ENCODE assay signal across 19 cellular contexts in genomic region chr10:69025370-69025896, GRCh38. TPM values are rescaled to one million over a fixed set of nuclear protein-coding genes. Genes with fewer than 3 reads are reported as not detected.
DNase-seq lines count a peak whose midpoint lies in the region; ATAC-seq and TF ChIP-seq lines count a peak whose summit lies in the region.
"Had no signal": no experiment of that assay in that cellular context is flagged by ENCODE, and none has a peak within 500 bp of the region (broad histone marks: within the 10 kb centered on the region; RNA-seq: fewer than 3 reads in every experiment).

No MANE protein-coding gene starts in this region.

- TF ChIP-seq CTCF in endodermal cell (conservative IDR thresholded peaks at IDR 0.05) (no peak), osteocyte (IDR thresholded peaks at IDR 0.05) (no peak)

- ATAC-seq in activated T-cell treated with anti-CD3 and anti-CD28 coated beads, Interleukin-2, amount 50 U/mL, for 72 hours (replicated peaks in 1 of 2) = no peak
- ATAC-seq: CD8-positive, alpha-beta T cell; HCT116; HepG2 had no signal

- H3K36me3 Mint-ChIP-seq in activated T-cell treated with anti-CD3 and anti-CD28 coated beads, Interleukin-2, amount 50 U/mL, for 72 hours (ENCODE audit: insufficient read depth in 2 of 2) = no peaks in the 10 kb centered on the region
- H3K36me3 Mint-ChIP-seq in endodermal cell (ENCODE audit: low read depth) (no peaks in the 10 kb centered on the region), osteocyte (ENCODE audit: unreplicated experiment) (peaks cover 2% of the 10 kb centered on the region)
- H3K36me3 Mint-ChIP-seq: CD8-positive, alpha-beta T cell had no signal

- no peaks in the 10 kb centered on the region for H3K27me3 Mint-ChIP-seq in activated T-cell treated with anti-CD3 and anti-CD28 coated beads, Interleukin-2, amount 50 U/mL, for 72 hours (ENCODE audit: low read depth)
- H3K27me3 Mint-ChIP-seq in endodermal cell (ENCODE audit: insufficient read depth) = peaks cover 71% of the 10 kb centered on the region
- no peaks in the 10 kb centered on the region for H3K27me3 Mint-ChIP-seq in osteocyte (ENCODE audit: unreplicated experiment)
- H3K27me3 Mint-ChIP-seq: B cell had no signal

- H3K9ac ChIP-seq in endodermal cell (ENCODE audit: extremely low read depth, low read length, poor library complexity, severe bottlenecking) = no peak overlapping the region
- H3K9ac ChIP-seq: BLaER1 treated with 17β-estradiol and CSF1 and Interleukin-3, amounts not matched to agents 10 nM and 100 nM had no signal

- peaks cover 13% of the 10 kb centered on the region for H3K4me1 Mint-ChIP-seq in activated T-cell treated with anti-CD3 and anti-CD28 coated beads, Interleukin-2, amount 50 U/mL, for 72 hours (ENCODE audit: low read depth)
- H3K4me1 Mint-ChIP-seq in endodermal cell (no peaks in the 10 kb centered on the region), osteocyte (ENCODE audit: unreplicated experiment) (no peaks in the 10 kb centered on the region)
- H3K4me1 Mint-ChIP-seq: B cell had no signal

- no peak overlapping the region for H3K4me3 Mint-ChIP-seq in activated T-cell treated with anti-CD3 and anti-CD28 coated beads, Interleukin-2, amount 50 U/mL, for 72 hours
- H3K4me3 Mint-ChIP-seq in endodermal cell = no peak overlapping the region
- no peak overlapping the region for H3K4me3 Mint-ChIP-seq in osteocyte (ENCODE audit: unreplicated experiment)
- H3K4me3 Mint-ChIP-seq: B cell; CD8-positive, alpha-beta T cell had no signal

- no peak for DNase-seq in activated T-cell treated with anti-CD3 and anti-CD28 coated beads, Interleukin-2, amount 50 U/mL, for 72 hours
- DNase-seq in activated T-cell treated with anti-CD3 and anti-CD28 coated beads, Interleukin-2, amount 50 U/mL, for 1 hour = no peak
- DNase-seq in NCI-H82 (lab: John Stamatoyannopoulos, UW) = peak; percentile 72
- DNase-seq in endodermal cell = peak; percentile 55
- peak; percentile 13 for DNase-seq in osteocyte (ENCODE audit: extremely low spot score, unreplicated experiment)
- DNase-seq in SKM-1 (lab: John Stamatoyannopoulos, UW; ENCODE audit: unreplicated experiment) = no peak
- no peak for DNase-seq in ecto neural progenitor cell (ENCODE audit: low spot score)
- DNase-seq: CD8-positive, alpha-beta T cell; COR-L47; DMS 273 treated with DMSO at 0.1 percent for 48 hours; DMS53; DND-41; EL; GOT3; H7 had no signal

- H3K27me3 ChIP-seq in endodermal cell (ENCODE audit: control insufficient read depth, insufficient read depth, low read length, poor library complexity, severe bottlenecking) = peaks cover 60% of the 10 kb centered on the region
- H3K27me3 ChIP-seq: BLaER1 treated with 17β-estradiol and CSF1 and Interleukin-3, amounts not matched to agents 10 nM and 100 nM had no signal

- H3K36me3 ChIP-seq in endodermal cell (ENCODE audit: control insufficient read depth, insufficient read depth, low read length) = no peaks in the 10 kb centered on the region

- H3K9me3 Mint-ChIP-seq in activated T-cell treated with anti-CD3 and anti-CD28 coated beads, Interleukin-2, amount 50 U/mL, for 72 hours = no peaks in the 10 kb centered on the region
- peaks cover 16% of the 10 kb centered on the region for H3K9me3 Mint-ChIP-seq in endodermal cell
- no peaks in the 10 kb centered on the region for H3K9me3 Mint-ChIP-seq in osteocyte (ENCODE audit: unreplicated experiment)
- H3K9me3 Mint-ChIP-seq: CD8-positive, alpha-beta T cell had no signal

- peaks cover 12% of the 10 kb centered on the region for H3K9me3 ChIP-seq in endodermal cell (ENCODE audit: control insufficient read depth, low read length)

- H3K27ac ChIP-seq in endodermal cell (ENCODE audit: low read depth, low read length) = no peak overlapping the region
- H3K27ac ChIP-seq: BLaER1 treated with 17β-estradiol and CSF1 and Interleukin-3, amounts not matched to agents 10 nM and 100 nM had no signal

- H3K4me1 ChIP-seq in endodermal cell (ENCODE audit: control insufficient read depth, insufficient read depth, low read length) = no peaks in the 10 kb centered on the region

- no peak overlapping the region for H3K4me3 ChIP-seq in endodermal cell (ENCODE audit: low read length)
- H3K4me3 ChIP-seq: BLaER1 treated with 17β-estradiol and CSF1 and Interleukin-3, amounts not matched to agents 10 nM and 100 nM had no signal

- 77 to 90% methylated on average over 3 to 4 of the region's 4 CpGs for WGBS in endodermal cell (ENCODE audit: insufficient coverage in 1 of 2, insufficient read length in 1 of 2), 2 experiments

- H3K27ac Mint-ChIP-seq in activated T-cell treated with anti-CD3 and anti-CD28 coated beads, Interleukin-2, amount 50 U/mL, for 72 hours = peak overlapping the region; percentile 65
- H3K27ac Mint-ChIP-seq in endodermal cell = no peak overlapping the region
- H3K27ac Mint-ChIP-seq in osteocyte (ENCODE audit: unreplicated experiment) = no peak overlapping the region
- H3K27ac Mint-ChIP-seq: B cell; CD8-positive, alpha-beta T cell had no signal

RNA-seq across cellular contexts. Expression of gene KIFBP, which starts 36.8 kb away (rescaled TPM):
- 10 to 100 TPM; 16.3 to 17.5 TPM for total RNA-seq in activated T-cell treated with anti-CD3 and anti-CD28 coated beads, Interleukin-2, amount 50 U/mL, for 72 hours
- total RNA-seq in endodermal cell = 10 to 100 TPM; 36.4 to 36.8 TPM
- polyA plus RNA-seq in endodermal cell (2013, experiment 1 of 2) = 31.8 TPM
- polyA plus RNA-seq in endodermal cell (2013, experiment 2 of 2) = 34.2 TPM
- 29.9 and 31.8 TPM in 2 replicates for total RNA-seq in osteocyte

Comparison
In these comparisons a context has a peak if more than half of its experiments do, and no peak if none do; other contexts are left out.
1. DNase-seq: peak in NCI-H82 (single experiment), endodermal cell (single experiment) and osteocyte (single experiment); none in activated T-cell treated with anti-CD3 and anti-CD28 coated beads, Interleukin-2, amount 50 U/mL, for 72 hours (0 of 2), activated T-cell treated with anti-CD3 and anti-CD28 coated beads, Interleukin-2, amount 50 U/mL, for 1 hour (single experiment), SKM-1 (single experiment) and ecto neural progenitor cell (single experiment).